Comparison of ENCODE assay signal across 24 cellular contexts in genomic region chr4:165462009-165462408, GRCh38.
DNase-seq lines count a peak whose midpoint lies in the region; TF ChIP-seq lines count a peak whose summit lies in the region.
"Had no signal": no experiment of that assay in that cellular context is flagged by ENCODE, and none has a peak within 500 bp of the region (broad histone marks: within the 10 kb centered on the region; RNA-seq: fewer than 3 reads in every experiment).

No MANE protein-coding gene starts in this region.

- H3K27me3 ChIP-seq in GM23248 (replicated peaks; ENCODE audit: insufficient read depth) (no peaks in the 10 kb centered on the region), WERI-Rb-1 (ENCODE audit: insufficient read depth, low read depth, severe bottlenecking) (no peaks in the 10 kb centered on the region), trophoblast cell (ENCODE audit: insufficient read depth, low read length) (no peaks in the 10 kb centered on the region)
- H3K27me3 ChIP-seq: BLaER1 treated with 17β-estradiol and CSF1 and Interleukin-3, amounts not matched to agents 10 nM and 100 nM; MG63; tibial nerve had no signal

- H3K36me3 ChIP-seq in GM23248 (ENCODE audit: low read depth) (no peaks in the 10 kb centered on the region), WERI-Rb-1 (no peaks in the 10 kb centered on the region), trophoblast cell (ENCODE audit: control insufficient read depth in 1 of 2, insufficient read depth in 2 of 2, low read length in 2 of 2) (no peaks in the 10 kb centered on the region)
- H3K36me3 ChIP-seq: BLaER1 treated with 17β-estradiol and CSF1 and Interleukin-3, amounts not matched to agents 10 nM and 100 nM; MG63; tibial nerve had no signal

- no peak overlapping the region for H3K14ac ChIP-seq in trophoblast cell (ENCODE audit: low read length)

- H3K79me2 ChIP-seq in GM23248 (ENCODE audit: insufficient read depth) (no peaks in the 10 kb centered on the region), trophoblast cell (ENCODE audit: control insufficient read depth, insufficient read depth, low read length, poor library complexity) (no peaks in the 10 kb centered on the region)

- no peak overlapping the region; the same call in 1 of the 2 replicates for H3K4me3 ChIP-seq in GM23248
- H3K4me3 ChIP-seq in WERI-Rb-1 (ENCODE audit: low read depth, low read length) = no peak overlapping the region
- no peak overlapping the region for H3K4me3 ChIP-seq in epithelial cell of proximal tubule (ENCODE audit: low read depth, low read length)
- H3K4me3 ChIP-seq in trophoblast cell (ENCODE audit: low read depth, low read length) = no peak overlapping the region
- H3K4me3 ChIP-seq: BLaER1 treated with 17β-estradiol and CSF1 and Interleukin-3, amounts not matched to agents 10 nM and 100 nM; MG63; skin epidermis had no signal

- H3K4ac ChIP-seq in trophoblast cell (ENCODE audit: low read depth, low read length) = no peak overlapping the region

- no peak overlapping the region for H4K8ac ChIP-seq in trophoblast cell (ENCODE audit: low read depth, low read length)

- H4K20me1 ChIP-seq in GM23248 (ENCODE audit: insufficient read depth) = no peaks in the 10 kb centered on the region
- H4K20me1 ChIP-seq: BLaER1 treated with 17β-estradiol and CSF1 and Interleukin-3, amounts not matched to agents 10 nM and 100 nM had no signal

- in situ Hi-C loops in GM23248 (cut with MboI) = loop anchor here (5.0 to 10.0 kb wide), 2 partner anchors 97 to 325 kb away; no protein-coding TSS in a partner anchor

- no peak overlapping the region for H3K23ac ChIP-seq in trophoblast cell (ENCODE audit: low read length)

- no peak overlapping the region for H2BK12ac ChIP-seq in trophoblast cell (ENCODE audit: low read length)

- H2BK120ac ChIP-seq in trophoblast cell (ENCODE audit: insufficient read depth, low read length, poor library complexity) = no peak overlapping the region

- H2AK5ac ChIP-seq in trophoblast cell (ENCODE audit: low read length) = no peak overlapping the region

- no peaks in the 10 kb centered on the region for H3K9me2 ChIP-seq in GM23248 (ENCODE audit: insufficient read depth)

- H2BK5ac ChIP-seq in trophoblast cell (ENCODE audit: low read depth, low read length, poor library complexity) = no peak overlapping the region

- H3K9ac ChIP-seq in GM23248 (no peak overlapping the region), trophoblast cell (ENCODE audit: low read length) (no peak overlapping the region)
- H3K9ac ChIP-seq: BLaER1 treated with 17β-estradiol and CSF1 and Interleukin-3, amounts not matched to agents 10 nM and 100 nM had no signal

- H2AFZ ChIP-seq in GM23248 = peak overlapping the region; percentile 80; the same call in 1 of the 2 replicates
- no peak overlapping the region for H2AFZ ChIP-seq in trophoblast cell (ENCODE audit: insufficient read depth, low read length, poor library complexity)

- TF ChIP-seq CTCF in WERI-Rb-1 (IDR thresholded peaks at IDR 0.05; ENCODE audit: low read depth, low read length) = peak; percentile 25; the same call in 1 of the 2 replicates
- TF ChIP-seq CTCF in epithelial cell of proximal tubule (conservative IDR thresholded peaks at IDR 0.05; ENCODE audit: low read depth, low read length) = peak; percentile 6

- no peak overlapping the region for H4K12ac ChIP-seq in trophoblast cell (ENCODE audit: low read depth, low read length)

- H3K4me2 ChIP-seq in GM23248 (ENCODE audit: unreplicated experiment) = peak overlapping the region; percentile 79
- H3K4me2 ChIP-seq in trophoblast cell (ENCODE audit: low read length) = no peak overlapping the region
- H3K4me2 ChIP-seq: BLaER1 treated with 17β-estradiol and CSF1 and Interleukin-3, amounts not matched to agents 10 nM and 100 nM had no signal

- H3K27ac ChIP-seq in GM23248 (peak overlapping the region; percentile 55), WERI-Rb-1 (no peak overlapping the region), trophoblast cell (ENCODE audit: low read depth, low read length) (peak overlapping the region; percentile 6)
- H3K27ac ChIP-seq: BLaER1 treated with 17β-estradiol and CSF1 and Interleukin-3, amounts not matched to agents 10 nM and 100 nM; tibial nerve had no signal

- H4K91ac ChIP-seq in trophoblast cell (ENCODE audit: low read depth, low read length) = no peak overlapping the region

- DNase-seq in GM23248 (peak; percentile 43), WERI-Rb-1 (no peak), epithelial cell of proximal tubule (ENCODE audit: low read depth) (no peak), trophoblast cell (no peak), SW480 (ENCODE audit: low spot score) (no peak)
- DNase-seq in stimulated activated CD4-positive, alpha-beta T cell treated with anti-CD3 and anti-CD28 coated beads, Interleukin-15, amount 100 ng/mL, for 24 hours = no peak
- no peak for DNase-seq in NK-92 treated with Interleukin-12 subunit alpha and Interleukin-12 subunit beta, amount 100 ng/mL, for 24 hours (lab: John Stamatoyannopoulos, UW)
- DNase-seq: activated CD4-positive, alpha-beta T cell treated with anti-CD3 and anti-CD28 coated beads for 48 hours; activated effector memory CD4-positive, alpha-beta T cell treated with anti-CD3 and anti-CD28 coated beads, Interleukin-2, amount 50 U/mL, for 16 hours; activated naive CD8-positive, alpha-beta T cell treated with anti-CD3 and anti-CD28 coated beads, Interleukin-2, amount 10 ng/mL, durations not matched to agents 7 days and 5 days; activated T-cell treated with anti-CD3 and anti-CD28 coated beads, Interleukin-2, amount 50 U/mL, for 1 hour; COR-L47; DMS53; effector memory CD4-positive, alpha-beta T cell; left colon; NCI-H1436; NCI-H2107; nucleus accumbens; stimulated activated CD4-positive, alpha-beta T cell treated with anti-CD3 and anti-CD28 coated beads, Interleukin-1b, Interleukin-23, amount 100 ng/mL, for 48 hours; stimulated activated CD8-positive, alpha-beta memory T cell treated with anti-CD3 and anti-CD28 coated beads, Interleukin-4, amount 100 ng/mL, for 48 hours had no signal

- peaks cover 14% of the 10 kb centered on the region; the same call in 1 of the 2 replicates for H3F3A ChIP-seq in GM23248 (ENCODE audit: insufficient read depth)

- H3K4me1 ChIP-seq in GM23248 (ENCODE audit: insufficient read depth) (peaks cover 33% of the 10 kb centered on the region), trophoblast cell (ENCODE audit: control insufficient read depth in 1 of 2, insufficient read depth in 2 of 2, low read length in 2 of 2) (peaks cover 6 to 9% of the 10 kb centered on the region in 2 experiments)

- 50 to 53% methylated on average over 3 of the region's 3 CpGs for WGBS in GM23248 (ENCODE audit: low coverage in 1 of 2, low lambda C conversion rate in 2 of 2, missing lambda C conversion rate in 2 of 2), 2 experiments
- WGBS in trophoblast cell (ENCODE audit: extremely low coverage, insufficient coverage, insufficient read length) = no CpG with 5 or more reads among the region's 3 CpGs

- H3K9me3 ChIP-seq in GM23248 (ENCODE audit: low read depth) (no peaks in the 10 kb centered on the region), WERI-Rb-1 (ENCODE audit: severe bottlenecking) (no peaks in the 10 kb centered on the region), trophoblast cell (ENCODE audit: insufficient read depth, low read depth, low read length) (no peaks in the 10 kb centered on the region)
- H3K9me3 ChIP-seq: BLaER1 treated with 17β-estradiol and CSF1 and Interleukin-3, amounts not matched to agents 10 nM and 100 nM; MG63; tibial nerve had no signal

- peaks cover 5% of the 10 kb centered on the region for H3K79me1 ChIP-seq in trophoblast cell (ENCODE audit: low read length)

- H3K18ac ChIP-seq in trophoblast cell (ENCODE audit: low read length) = no peak overlapping the region
